In the genomic region with DNA sequence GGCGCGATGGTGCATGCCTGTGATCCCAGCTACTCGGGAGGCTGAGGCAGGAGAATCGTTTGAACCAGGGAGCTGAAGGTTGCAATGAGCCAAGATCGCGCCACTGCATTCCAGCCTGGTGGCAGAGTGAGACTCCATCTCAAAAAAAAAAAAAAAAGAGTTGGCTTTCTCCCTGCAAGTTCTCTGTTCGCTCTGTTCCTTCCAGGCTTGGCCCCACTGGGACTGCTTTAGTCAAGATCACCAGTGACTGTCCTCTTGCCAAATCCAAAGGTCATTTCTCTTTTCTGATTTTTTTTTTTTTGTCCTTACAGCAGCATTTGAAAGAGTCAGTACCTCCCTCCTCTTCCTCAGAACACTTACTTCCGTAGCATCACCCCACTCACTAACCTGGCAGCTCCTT, we compare ENCODE assay signal across 20 cellular contexts. TPM values are rescaled to one million over a fixed set of nuclear protein-coding genes. Genes with fewer than 3 reads are reported as not detected.
A peak's percentile ranks its signal among the peaks of the same experiment; 100 is the strongest.
DNase-seq lines count a peak whose midpoint lies in the region; ATAC-seq, FAIRE-seq and TF ChIP-seq lines count a peak whose summit lies in the region.
"Had no signal": no experiment of that assay in that cellular context is flagged by ENCODE, and none has a peak within 500 bp of the region (broad histone marks: within the 10 kb centered on the region; RNA-seq: fewer than 3 reads in every experiment).

No MANE protein-coding gene starts in this region.

- H3K4me3 ChIP-seq in kidney (ENCODE audit: low read length in 2 of 2) (no peak overlapping the region), GM23248 (no peak overlapping the region)
- H3K4me3 ChIP-seq: K562 had no signal

- H3K4me2 ChIP-seq in GM23248 (ENCODE audit: unreplicated experiment): no peak overlapping the region

- no peaks in the 10 kb centered on the region for H3K79me2 ChIP-seq in GM23248 (ENCODE audit: insufficient read depth)

- intact Hi-C loops in Right ventricle myocardium superior (cut with DNase I): no loop called here
- intact Hi-C loops in kidney (cut with DNase I): no loop called here
- intact Hi-C loops in sciatic nerve (cut with DNase I): no loop called here

- H3K9me3 ChIP-seq in kidney (ENCODE audit: control insufficient read depth in 1 of 2, low read length in 2 of 2) (no peaks in the 10 kb centered on the region), GM23248 (ENCODE audit: low read depth) (no peaks in the 10 kb centered on the region)

- ATAC-seq in Right ventricle myocardium superior (ENCODE audit: poor library complexity): peak; percentile 64
- ATAC-seq in sciatic nerve: peak; percentile 73
- ATAC-seq: K562 had no signal

- FAIRE-seq in kidney (lab: Jason Lieb, UNC): no peak
- FAIRE-seq: GM12892, GM18507, K562, RCC 7860 had no signal

- WGBS in GM23248 (ENCODE audit: low coverage in 1 of 2, low lambda C conversion rate in 2 of 2, missing lambda C conversion rate in 2 of 2), 2 experiments: 73 to 85% methylated on average over 7 to 8 of the region's 8 CpGs

- no peaks in the 10 kb centered on the region for H3K9me2 ChIP-seq in GM23248 (ENCODE audit: insufficient read depth)

- H2AFZ ChIP-seq in GM23248: no peak overlapping the region

- in situ Hi-C loops in GM23248 (cut with MboI): no loop called here

- no peaks in the 10 kb centered on the region for H4K20me1 ChIP-seq in GM23248 (ENCODE audit: insufficient read depth)

- no peak overlapping the region for H3K27ac ChIP-seq in kidney (ENCODE audit: low read depth in 2 of 2, low read length in 2 of 2)
- no peak overlapping the region for H3K27ac ChIP-seq in GM23248

- H3K36me3 ChIP-seq in kidney (ENCODE audit: control insufficient read depth in 1 of 2, insufficient read depth in 2 of 2, low read length in 2 of 2) (peaks cover 29 to 40% of the 10 kb centered on the region in 2 donors), GM23248 (ENCODE audit: low read depth) (peaks cover under 1% of the 10 kb centered on the region; the same call in 1 of the 2 replicates)

- no peaks in the 10 kb centered on the region for H3K27me3 ChIP-seq in GM23248 (replicated peaks; ENCODE audit: insufficient read depth)

- no peaks in the 10 kb centered on the region for H3F3A ChIP-seq in GM23248 (ENCODE audit: insufficient read depth)

- no peak for TF ChIP-seq CTCF in kidney (IDR thresholded peaks at IDR 0.05; ENCODE audit: borderline replicate concordance, extremely low read depth, insufficient read depth)

- DNase-seq in Right ventricle myocardium superior (peak; percentile 67), kidney (peak; percentile 86), sciatic nerve (ENCODE audit: low spot score) (no peak), GM19238 (ENCODE audit: insufficient read length, low spot score) (no peak), GM23248 (no peak), NCI-H69 (lab: John Stamatoyannopoulos, UW) (no peak), hepatic stellate cell (ENCODE audit: low spot score) (no peak)
- DNase-seq: DMS79, NCI-H1105 treated with DMSO at 0.1 percent for 48 hours, NCI-H1694, NCI-H748 treated with DMSO at 0.1 percent for 48 hours, SHP77 had no signal

- H3K4me1 ChIP-seq in kidney (ENCODE audit: control insufficient read depth in 1 of 2, insufficient read depth in 1 of 2, low read depth in 1 of 2, low read length in 2 of 2): no peaks in the 10 kb centered on the region
- H3K4me1 ChIP-seq in GM23248 (ENCODE audit: insufficient read depth): no peaks in the 10 kb centered on the region

- H3K9ac ChIP-seq in kidney (ENCODE audit: low read length in 2 of 2): no peak overlapping the region
- H3K9ac ChIP-seq in GM23248: no peak overlapping the region

RNA-seq across cellular contexts. Expression of a gene that starts 10.8 kb away (rescaled TPM):
- total RNA-seq in Right ventricle myocardium superior (not detected), kidney (not detected), sciatic nerve (not detected)
- polyA plus RNA-seq in kidney (ENCODE audit: insufficient read depth, low read depth, low replicate concordance) (not detected), GM23248 (2016; fragmentation: Nextera tagmentation; extraction: Ambion mirVana) (not detected in 2 replicates)
- not detected in 2 replicates for total RNA-seq in GM23248 (2014; rRNA removed; shearing (Covaris generic))
- total RNA-seq: H4, NCI-H460 had no signal
- polyA plus RNA-seq: CD14-positive monocyte had no signal

RNA-seq across cellular contexts. Expression of a gene that starts 13.2 kb away (rescaled TPM):
- total RNA-seq in Right ventricle myocardium superior: 49.9 TPM
- total RNA-seq in kidney: 39.8 TPM
- polyA plus RNA-seq in kidney (ENCODE audit: insufficient read depth, low read depth, low replicate concordance): 109 TPM
- 29.6 TPM for total RNA-seq in sciatic nerve
- 24.2 and 48.2 TPM in 2 replicates for total RNA-seq in GM23248 (2014; rRNA removed; shearing (Covaris generic))
- polyA plus RNA-seq in GM23248 (2016; fragmentation: Nextera tagmentation; extraction: Ambion mirVana): 44.5 and 48.2 TPM in 2 replicates

RNA-seq across cellular contexts. Expression of a gene that starts 38.8 kb away (rescaled TPM):
- total RNA-seq in Right ventricle myocardium superior: not detected
- total RNA-seq in kidney: not detected
- 10.8 TPM for polyA plus RNA-seq in kidney (ENCODE audit: insufficient read depth, low read depth, low replicate concordance)
- total RNA-seq in sciatic nerve: not detected
- total RNA-seq in GM23248 (2014; rRNA removed; shearing (Covaris generic)): not detected in 2 replicates
- polyA plus RNA-seq in GM23248 (2016; fragmentation: Nextera tagmentation; extraction: Ambion mirVana): 0.40 and 0.70 TPM in 2 replicates
- total RNA-seq: H4, K562, NCI-H460, OCI-LY7 had no signal
- polyA plus RNA-seq: CD14-positive monocyte, K562 had no signal

RNA-seq across cellular contexts. Expression of a gene that starts 51.9 kb away (rescaled TPM):
- 0.51 TPM for total RNA-seq in Right ventricle myocardium superior
- total RNA-seq in kidney: not detected
- polyA plus RNA-seq in kidney (ENCODE audit: insufficient read depth, low read depth, low replicate concordance): 2.1 TPM
- total RNA-seq in sciatic nerve: not detected
- not detected in 2 replicates for total RNA-seq in GM23248 (2014; rRNA removed; shearing (Covaris generic))
- polyA plus RNA-seq in GM23248 (2016; fragmentation: Nextera tagmentation; extraction: Ambion mirVana): not detected in 2 replicates
- total RNA-seq: H4, K562, NCI-H460, OCI-LY7 had no signal
- polyA plus RNA-seq: CD14-positive monocyte, K562 had no signal

Comparison
In these comparisons a context has a peak if more than half of its experiments do, and no peak if none do; other contexts are left out.
1. DNase-seq: peak in Right ventricle myocardium superior (single experiment) and kidney (single experiment); none in sciatic nerve (single experiment), GM19238 (single experiment), GM23248 (single experiment), NCI-H69 (single experiment) and hepatic stellate cell (single experiment).